ENCODE assay signal across 30 cellular contexts in genomic region chr2:6887783-6888192, GRCh38. TPM values are rescaled to one million over a fixed set of nuclear protein-coding genes. Genes with fewer than 3 reads are reported as not detected.
"Had no signal": no experiment of that assay in that cellular context is flagged by ENCODE, and none has a peak within 500 bp of the region (broad histone marks: within the 10 kb centered on the region; RNA-seq: fewer than 3 reads in every experiment).

No MANE protein-coding gene starts in this region.

- H3K4me3 Mint-ChIP-seq: activated naive CD4-positive, alpha-beta T cell treated with anti-CD3 and anti-CD28 coated beads, Interleukin-2, amount 10 ng/mL, durations not matched to agents 7 days and 5 days; activated T-cell treated with anti-CD3 and anti-CD28 coated beads, Interleukin-2, amount 50 U/mL, for 24 hours; naive thymus-derived CD8-positive, alpha-beta T cell; neural crest cell; stimulated activated effector memory CD8-positive, alpha-beta T cell treated with anti-CD3 and anti-CD28 coated beads, Interleukin-12 subunit alpha, Interleukin-12 subunit beta, amount 100 ng/mL, for 72 hours; stimulated activated naive CD8-positive, alpha-beta T cell treated with anti-CD3 and anti-CD28 coated beads, Interleukin-15, Interleukin-2, amounts not matched to agents 100 ng/mL and 50 ng/mL, for 24 hours; WTC11 had no signal

- H3K4me1 ChIP-seq: breast epithelium, left lung, pancreas, prostate gland, vagina had no signal

- H3K9me3 Mint-ChIP-seq: activated naive CD4-positive, alpha-beta T cell treated with anti-CD3 and anti-CD28 coated beads, Interleukin-2, amount 10 ng/mL, durations not matched to agents 7 days and 5 days; activated T-cell treated with anti-CD3 and anti-CD28 coated beads, Interleukin-2, amount 50 U/mL, for 24 hours; naive thymus-derived CD8-positive, alpha-beta T cell; stimulated activated effector memory CD8-positive, alpha-beta T cell treated with anti-CD3 and anti-CD28 coated beads, Interleukin-12 subunit alpha, Interleukin-12 subunit beta, amount 100 ng/mL, for 72 hours; stimulated activated naive CD8-positive, alpha-beta T cell treated with anti-CD3 and anti-CD28 coated beads, Interleukin-15, Interleukin-2, amounts not matched to agents 100 ng/mL and 50 ng/mL, for 24 hours had no signal

- DNase-seq: activated CD4-positive, alpha-beta T cell treated with anti-CD3 and anti-CD28 coated beads for 1 hour; activated CD8-positive, alpha-beta memory T cell treated with anti-CD3 and anti-CD28 coated beads for 24 hours; activated CD8-positive, alpha-beta memory T cell treated with anti-CD3 and anti-CD28 coated beads, Interleukin-2, amount 50 U/mL, for 4 hours; activated gamma-delta T cell; activated naive CD4-positive, alpha-beta T cell treated with anti-CD3 and anti-CD28 coated beads, Interleukin-2, amount 10 ng/mL, durations not matched to agents 7 days and 5 days; activated T-cell treated with anti-CD3 and anti-CD28 coated beads, Interleukin-2, amount 50 U/mL, for 24 hours; amygdala; central memory CD4-positive, alpha-beta T cell; foreskin melanocyte; left lung; lower lobe of right lung; mesenchymal stem cell; naive thymus-derived CD8-positive, alpha-beta T cell; nucleus accumbens; pancreas; retina; stimulated activated CD4-positive, alpha-beta T cell treated with anti-CD3 and anti-CD28 coated beads, Interleukin-12 subunit alpha, Interleukin-12 subunit beta, amount 100 ng/mL, for 4 hours; stimulated activated CD4-positive, alpha-beta T cell treated with anti-CD3 and anti-CD28 coated beads, Interleukin-4, amount 100 ng/mL, for 1 hour; upper lobe of left lung had no signal

- ATAC-seq: left lung; lower lobe of right lung; naive thymus-derived CD8-positive, alpha-beta T cell; sciatic nerve; stimulated activated effector memory CD8-positive, alpha-beta T cell treated with anti-CD3 and anti-CD28 coated beads, Interleukin-12 subunit alpha, Interleukin-12 subunit beta, amount 100 ng/mL, for 72 hours; WTC11 had no signal

- H3K4me1 Mint-ChIP-seq: stimulated activated effector memory CD8-positive, alpha-beta T cell treated with anti-CD3 and anti-CD28 coated beads, Interleukin-12 subunit alpha, Interleukin-12 subunit beta, amount 100 ng/mL, for 72 hours; WTC11 had no signal

- H3K27ac ChIP-seq: breast epithelium, esophagus muscularis mucosa, left lung, lower lobe of right lung, pancreas, prostate gland, skin epidermis, thoracic aorta, upper lobe of left lung, vagina had no signal

- H3K36me3 ChIP-seq: breast epithelium, lower lobe of right lung, pancreas, prostate gland, thoracic aorta, vagina had no signal

- H3K27me3 ChIP-seq: breast epithelium, esophagus muscularis mucosa, left lung, pancreas, upper lobe of left lung, vagina had no signal

- H3K36me3 Mint-ChIP-seq: stimulated activated effector memory CD8-positive, alpha-beta T cell treated with anti-CD3 and anti-CD28 coated beads, Interleukin-12 subunit alpha, Interleukin-12 subunit beta, amount 100 ng/mL, for 72 hours had no signal

- H3K4me3 ChIP-seq: breast epithelium, esophagus muscularis mucosa, left lung, lower lobe of right lung, pancreas, prostate gland, skin epidermis, thoracic aorta, upper lobe of left lung, vagina had no signal

- H3K27ac Mint-ChIP-seq: activated naive CD4-positive, alpha-beta T cell treated with anti-CD3 and anti-CD28 coated beads, Interleukin-2, amount 10 ng/mL, durations not matched to agents 7 days and 5 days; activated T-cell treated with anti-CD3 and anti-CD28 coated beads, Interleukin-2, amount 50 U/mL, for 24 hours; stimulated activated effector memory CD8-positive, alpha-beta T cell treated with anti-CD3 and anti-CD28 coated beads, Interleukin-12 subunit alpha, Interleukin-12 subunit beta, amount 100 ng/mL, for 72 hours; stimulated activated naive CD8-positive, alpha-beta T cell treated with anti-CD3 and anti-CD28 coated beads, Interleukin-15, Interleukin-2, amounts not matched to agents 100 ng/mL and 50 ng/mL, for 24 hours; WTC11 had no signal

- H3K9me3 ChIP-seq: breast epithelium, esophagus muscularis mucosa, left lung, lower lobe of right lung, pancreas, prostate gland, thoracic aorta, upper lobe of left lung, vagina had no signal

- H3K27me3 Mint-ChIP-seq: activated T-cell treated with anti-CD3 and anti-CD28 coated beads, Interleukin-2, amount 50 U/mL, for 24 hours; naive thymus-derived CD8-positive, alpha-beta T cell; stimulated activated naive CD8-positive, alpha-beta T cell treated with anti-CD3 and anti-CD28 coated beads, Interleukin-15, Interleukin-2, amounts not matched to agents 100 ng/mL and 50 ng/mL, for 24 hours had no signal

RNA-seq across cellular contexts. Expression of gene RSAD2, which starts 10.2 kb away (rescaled TPM):
- total RNA-seq: WTC11 had no signal
